26 cellular contexts compared by ENCODE assay signal in genomic region chr12:112852127-112852526, GRCh38. TPM values are rescaled to one million over a fixed set of nuclear protein-coding genes. Genes with fewer than 3 reads are reported as not detected.
"Had no signal": no experiment of that assay in that cellular context is flagged by ENCODE, and none has a peak within 500 bp of the region (broad histone marks: within the 10 kb centered on the region; RNA-seq: fewer than 3 reads in every experiment).

No MANE protein-coding gene starts in this region.

- H3K9me3 Mint-ChIP-seq: activated B cell treated with CpG ODN at 0.5 μM for 24 hours; activated CD4-positive, alpha-beta T cell treated with anti-CD3 and anti-CD28 coated beads, Interleukin-2, amount 10 ng/mL, durations not matched to agents 24 days and 14 days; activated T-cell treated with anti-CD3 and anti-CD28 coated beads, Interleukin-2, amount 50 U/mL, for 24 hours; T-cell had no signal

- H3K4me3 Mint-ChIP-seq: activated B cell treated with CpG ODN at 0.5 μM for 24 hours; activated CD4-positive, alpha-beta T cell treated with anti-CD3 and anti-CD28 coated beads, Interleukin-2, amount 10 ng/mL, durations not matched to agents 24 days and 14 days; activated CD8-positive, alpha-beta memory T cell treated with anti-CD3 and anti-CD28 coated beads, Interleukin-2, amount 10 ng/mL, durations not matched to agents 7 days and 5 days; activated naive CD8-positive, alpha-beta T cell; activated T-cell treated with anti-CD3 and anti-CD28 coated beads, Interleukin-2, amount 50 U/mL, for 24 hours; T-cell had no signal

- ATAC-seq: activated CD8-positive, alpha-beta memory T cell treated with anti-CD3 and anti-CD28 coated beads, Interleukin-2, amount 10 ng/mL, durations not matched to agents 7 days and 5 days; T-cell had no signal

- H3K4me1 Mint-ChIP-seq: activated B cell treated with CpG ODN at 0.5 μM for 24 hours; activated CD4-positive, alpha-beta T cell treated with anti-CD3 and anti-CD28 coated beads, Interleukin-2, amount 10 ng/mL, durations not matched to agents 24 days and 14 days; activated CD8-positive, alpha-beta memory T cell treated with anti-CD3 and anti-CD28 coated beads, Interleukin-2, amount 10 ng/mL, durations not matched to agents 7 days and 5 days had no signal

- H3K27ac Mint-ChIP-seq: activated B cell treated with CpG ODN at 0.5 μM for 24 hours; activated CD4-positive, alpha-beta T cell treated with anti-CD3 and anti-CD28 coated beads, Interleukin-2, amount 10 ng/mL, durations not matched to agents 24 days and 14 days; activated CD8-positive, alpha-beta memory T cell treated with anti-CD3 and anti-CD28 coated beads, Interleukin-2, amount 10 ng/mL, durations not matched to agents 7 days and 5 days; activated naive CD8-positive, alpha-beta T cell; activated T-cell treated with anti-CD3 and anti-CD28 coated beads, Interleukin-2, amount 50 U/mL, for 24 hours; T-cell had no signal

- DNase-seq: activated B cell treated with CpG ODN at 0.5 μM for 24 hours; activated CD4-positive, alpha-beta T cell treated with anti-CD3 and anti-CD28 coated beads for 1 hour; activated CD4-positive, alpha-beta T cell treated with anti-CD3 and anti-CD28 coated beads, Interleukin-2, amount 10 ng/mL, durations not matched to agents 24 days and 14 days; activated CD4-positive, alpha-beta T cell treated with anti-CD3 and anti-CD28 coated beads, Interleukin-2, amount 50 U/mL, for 48 hours; activated CD8-positive, alpha-beta memory T cell treated with anti-CD3 and anti-CD28 coated beads, Interleukin-2, amount 10 ng/mL, durations not matched to agents 7 days and 5 days; activated effector memory CD4-positive, alpha-beta T cell treated with anti-CD3 and anti-CD28 coated beads, Interleukin-2, amount 50 U/mL, for 16 hours; activated naive CD4-positive, alpha-beta T cell treated with Interleukin-2 at 50 U/mL for 16 hours; activated T-cell treated with anti-CD3 and anti-CD28 coated beads, Interleukin-2, amount 50 U/mL, for 24 hours; amygdala; brain microvascular endothelial cell; IMR-90; Kasumi-1; KBM-7; NCI-H1105 treated with DMSO at 0.1 percent for 48 hours; NCI-H1436 treated with DMSO at 0.1 percent for 48 hours; NCI-H187; NCI-H2081; NCI-H748 treated with DMSO at 0.1 percent for 48 hours; Peyer's patch; Right ventricle myocardium superior; SJCRH30; T-cell; T-helper 2 cell; T1000 had no signal

- H3K36me3 Mint-ChIP-seq: activated CD8-positive, alpha-beta memory T cell treated with anti-CD3 and anti-CD28 coated beads, Interleukin-2, amount 10 ng/mL, durations not matched to agents 7 days and 5 days; activated naive CD8-positive, alpha-beta T cell; T-cell had no signal

RNA-seq across cellular contexts. Expression of gene OAS1, which starts 54.6 kb away (rescaled TPM):
- total RNA-seq: cardiac muscle cell, IMR-90, SJCRH30 had no signal
- polyA plus RNA-seq: cardiac muscle cell, IMR-90 had no signal
